Comparison of ENCODE assay signal across 10 cellular contexts in the genomic region with DNA sequence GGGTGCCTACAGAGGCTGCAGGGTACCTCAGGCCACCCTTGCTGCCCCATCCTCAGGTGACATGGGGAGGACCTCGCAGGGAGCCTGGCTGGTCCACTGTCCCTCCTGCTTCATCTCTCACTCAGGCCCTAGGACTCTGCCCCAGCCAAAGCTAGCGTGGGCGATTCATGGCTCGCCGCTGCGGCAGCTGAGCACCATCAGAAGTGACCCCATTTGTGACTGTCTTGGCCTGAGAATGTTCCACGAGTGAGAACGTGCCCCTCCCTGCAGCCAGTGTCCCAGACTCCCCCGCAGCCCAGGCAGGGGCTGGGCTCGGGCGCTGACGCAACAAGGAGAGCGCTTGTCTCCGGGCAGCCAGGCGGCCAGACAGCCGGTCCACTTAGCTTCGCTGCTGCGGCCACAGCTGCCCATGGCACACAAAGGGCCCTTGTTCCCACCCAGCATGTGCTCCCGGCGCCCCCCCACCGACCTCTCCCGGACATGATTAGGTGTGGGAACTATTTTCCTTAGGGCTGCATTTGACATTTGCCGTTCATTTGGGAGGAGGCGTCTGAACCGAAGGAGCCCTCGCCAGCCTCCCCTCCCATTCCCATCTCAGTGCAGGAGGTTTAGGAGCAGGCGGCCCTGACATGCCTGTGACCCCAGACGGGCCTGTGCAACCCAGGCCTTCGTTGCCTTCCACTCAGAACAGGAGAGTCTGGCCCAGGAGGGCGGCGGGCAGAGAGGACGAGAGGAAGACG. TPM values are rescaled to one million over a fixed set of nuclear protein-coding genes. Genes with fewer than 3 reads are reported as not detected.
A peak's percentile ranks its signal among the peaks of the same experiment; 100 is the strongest.
DNase-seq lines count a peak whose midpoint lies in the region; ATAC-seq and TF ChIP-seq lines count a peak whose summit lies in the region.
"Had no signal": no experiment of that assay in that cellular context is flagged by ENCODE, and none has a peak within 500 bp of the region (broad histone marks: within the 10 kb centered on the region; RNA-seq: fewer than 3 reads in every experiment).

No MANE protein-coding gene starts in this region.

- H2AFZ ChIP-seq in Karpas-422 (ENCODE audit: low read length): no peak overlapping the region

- H3K4me3 ChIP-seq in brain microvascular endothelial cell (ENCODE audit: low read depth, low read length): peak overlapping the region; percentile 15
- no peak overlapping the region for H3K4me3 ChIP-seq in Karpas-422 (ENCODE audit: low read length)
- H3K4me3 ChIP-seq: MG63 had no signal

- no peaks in the 10 kb centered on the region for H3K4me1 ChIP-seq in Karpas-422 (ENCODE audit: low read length)

- ATAC-seq in GM19467 (IDR thresholded peaks at IDR 0.05; ENCODE audit: unreplicated experiment): no peak

- H3K36me3 ChIP-seq in brain microvascular endothelial cell (replicated peaks): no peaks in the 10 kb centered on the region
- no peaks in the 10 kb centered on the region for H3K36me3 ChIP-seq in Karpas-422 (ENCODE audit: insufficient read depth, low read length)
- H3K36me3 ChIP-seq: MG63 had no signal

- H3K27me3 ChIP-seq in brain microvascular endothelial cell (replicated peaks) (no peaks in the 10 kb centered on the region), Karpas-422 (ENCODE audit: low read length) (no peaks in the 10 kb centered on the region)
- H3K27me3 ChIP-seq: MG63 had no signal

- no peaks in the 10 kb centered on the region for H3K9me3 ChIP-seq in Karpas-422 (ENCODE audit: low read length)
- H3K9me3 ChIP-seq: MG63 had no signal

- in situ Hi-C loops in G401 (cut with HindIII; ENCODE audit: low sequenced_read_pairs): no loop called here
- in situ Hi-C loops in brain microvascular endothelial cell (cut with HindIII; ENCODE audit: low pct_ligation_motif_present, low sequenced_read_pairs): no loop called here

- peak; percentile 70 for DNase-seq in G401 (ENCODE audit: low spot score)
- peak; percentile 93 for DNase-seq in brain microvascular endothelial cell
- DNase-seq in inferior parietal cortex (ENCODE audit: extremely low spot score): peak; percentile 78
- DNase-seq in renal cortical epithelial cell (ENCODE audit: low read depth): peak; percentile 58
- DNase-seq in NAMALWA (ENCODE audit: low spot score): no peak
- no peak for DNase-seq in DMS53 treated with DMSO at 0.1 percent for 48 hours (lab: John Stamatoyannopoulos, UW; ENCODE audit: unreplicated experiment)
- DNase-seq in Karpas-422: no peak
- DNase-seq: DMS79, MG63 had no signal

- no peak overlapping the region for H3K4me2 ChIP-seq in Karpas-422 (ENCODE audit: low read depth, low read length, poor library complexity, severe bottlenecking)

- H3K79me2 ChIP-seq in Karpas-422 (ENCODE audit: low read length): no peaks in the 10 kb centered on the region

- no peaks in the 10 kb centered on the region for H3K9me2 ChIP-seq in Karpas-422 (replicated peaks; ENCODE audit: insufficient read depth, low read length)

- H4K20me1 ChIP-seq in Karpas-422 (ENCODE audit: insufficient read depth, low read depth, low read length): no peaks in the 10 kb centered on the region

- no peak for TF ChIP-seq CTCF in brain microvascular endothelial cell (IDR thresholded peaks at IDR 0.05; ENCODE audit: low read depth, low read length, missing control alignments)

- H3K9ac ChIP-seq in Karpas-422 (ENCODE audit: low read length): no peak overlapping the region

- peak overlapping the region; percentile 98 for H3K27ac ChIP-seq in brain microvascular endothelial cell
- H3K27ac ChIP-seq in Karpas-422 (ENCODE audit: low read length): no peak overlapping the region

RNA-seq across cellular contexts. Expression of a gene that starts 19.3 kb away (rescaled TPM):
- total RNA-seq in G401 (2014; rRNA removed; shearing (Covaris generic)): 12.6 and 25.5 TPM in 2 replicates
- total RNA-seq in renal cortical epithelial cell: 24.3 and 35.5 TPM in 2 replicates
- 10.5 and 18.0 TPM in 2 replicates for total RNA-seq in Karpas-422 (2014; rRNA removed; shearing (Covaris generic); ENCODE audit: low replicate concordance)

Comparison
In these comparisons a context has a peak if more than half of its experiments do, and no peak if none do; other contexts are left out.
1. DNase-seq: peak in G401 (single experiment), brain microvascular endothelial cell (single experiment), inferior parietal cortex (single experiment) and renal cortical epithelial cell (single experiment); none in NAMALWA (single experiment), DMS53 treated with DMSO at 0.1 percent for 48 hours (single experiment) and Karpas-422 (single experiment).